14 cellular contexts compared by ENCODE assay signal in genomic region chr22:29626497-29627195, GRCh38. TPM values are rescaled to one million over a fixed set of nuclear protein-coding genes. Genes with fewer than 3 reads are reported as not detected.
DNase-seq lines count a peak whose midpoint lies in the region; ATAC-seq and TF ChIP-seq lines count a peak whose summit lies in the region.
"Had no signal": no experiment of that assay in that cellular context is flagged by ENCODE, and none has a peak within 500 bp of the region (broad histone marks: within the 10 kb centered on the region; RNA-seq: fewer than 3 reads in every experiment).

No MANE protein-coding gene starts in this region.

- no peak for ATAC-seq in HG02798 (IDR thresholded peaks at IDR 0.05; ENCODE audit: poor library complexity, unreplicated experiment)
- ATAC-seq in GM21381 (IDR thresholded peaks at IDR 0.05; ENCODE audit: unreplicated experiment), result no peak
- ATAC-seq: activated CD8-positive, alpha-beta T cell treated with anti-CD3 and anti-CD28 coated beads for 36 hours; right cardiac atrium had no signal

- peak; percentile 71 for DNase-seq in AG04450 (ENCODE audit: low read depth, low spot score)
- DNase-seq in HT1080 (ENCODE audit: low read depth), result peak; percentile 73
- DNase-seq in astrocyte of the cerebellum (ENCODE audit: low read depth), result peak; percentile 85
- peak; percentile 51 for DNase-seq in glomerular visceral epithelial cell (ENCODE audit: extremely low spot score)
- no peak for DNase-seq in iPS-NIHi7 (ENCODE audit: extremely low spot score)
- DNase-seq in NCI-H2107 (lab: John Stamatoyannopoulos, UW), result no peak
- DNase-seq: activated CD8-positive, alpha-beta T cell treated with anti-CD3 and anti-CD28 coated beads for 36 hours; activated naive CD4-positive, alpha-beta T cell; cortex of kidney; NCI-H2081 treated with DMSO at 0.1 percent for 48 hours; right cardiac atrium; thyroid gland had no signal

- H3K9me3 ChIP-seq in AG04450 (ENCODE audit: control insufficient read depth, insufficient read depth, low read length), result no peaks in the 10 kb centered on the region
- H3K9me3 ChIP-seq: thyroid gland had no signal

- H3K27ac ChIP-seq in AG04450 (ENCODE audit: low read depth, low read length), result peak overlapping the region; percentile 93
- H3K27ac ChIP-seq: thyroid gland had no signal

- POLR2A ChIA-PET in AG04450 (lab: Yijun Ruan, JAX), result interaction anchor here (0.6 to 1.3 kb wide), 2 partner anchors 21 to 389 kb away, joined by 4 read pairs; no protein-coding TSS in a partner anchor

- in situ Hi-C loops in astrocyte of the cerebellum (cut with HindIII; ENCODE audit: low sequenced_read_pairs), result no loop called here

- CTCF ChIA-PET in AG04450 (lab: Charles Lee), result interaction anchor here (1.1 to 3.5 kb wide), 7 partner anchors 9 to 462 kb away, joined by 3 to 29 read pairs (median 13); no protein-coding TSS in a partner anchor

- no peaks in the 10 kb centered on the region for H3K27me3 ChIP-seq in AG04450 (ENCODE audit: control insufficient read depth, insufficient read depth, low read length)
- H3K27me3 ChIP-seq: thyroid gland had no signal

- H3K4me3 ChIP-seq in AG04450 (ENCODE audit: low read depth, low read length) (no peak overlapping the region), astrocyte of the cerebellum (ENCODE audit: low read depth, low read length) (no peak overlapping the region)
- H3K4me3 ChIP-seq: thyroid gland had no signal

- TF ChIP-seq CTCF in AG04450 (IDR thresholded peaks at IDR 0.05; ENCODE audit: low read depth, low read length) (no peak), astrocyte of the cerebellum (IDR thresholded peaks at IDR 0.05; ENCODE audit: low read depth, low read length, missing control alignments) (no peak)

RNA-seq across cellular contexts. Expression of gene NF2, which starts 23.2 kb away (rescaled TPM):
- 52.3 and 57.6 TPM in 2 replicates for polyA plus RNA-seq in AG04450 (2011; rRNA removed)
- polyA minus RNA-seq in AG04450 (2011; rRNA and poly(A)+ RNA removed), result 86.0 and 94.3 TPM in 2 replicates
- 187 and 209 TPM in 2 replicates for total RNA-seq in HT1080 (2014; rRNA removed; shearing (Covaris generic))
- polyA plus RNA-seq in HT1080 (2015; cell fraction: cytosol; rRNA removed), result 128 and 131 TPM in 2 replicates
- 78.5 and 86.1 TPM in 2 replicates for polyA plus RNA-seq in HT1080 (2015; cell fraction: nucleus; rRNA removed)

RNA-seq across cellular contexts. Expression of gene NIPSNAP1, which starts 45.7 kb away (rescaled TPM):
- polyA plus RNA-seq in AG04450 (2011; rRNA removed), result 84.4 and 89.5 TPM in 2 replicates
- 51.8 and 59.8 TPM in 2 replicates for polyA minus RNA-seq in AG04450 (2011; rRNA and poly(A)+ RNA removed)
- 60.1 and 66.1 TPM in 2 replicates for total RNA-seq in HT1080 (2014; rRNA removed; shearing (Covaris generic))
- 69.5 and 83.9 TPM in 2 replicates for polyA plus RNA-seq in HT1080 (2015; cell fraction: cytosol; rRNA removed)
- 52.0 and 71.6 TPM in 2 replicates for polyA plus RNA-seq in HT1080 (2015; cell fraction: nucleus; rRNA removed)

Comparison
In these comparisons a context has a peak if more than half of its experiments do, and no peak if none do; other contexts are left out.
1. DNase-seq: peak in AG04450 (single experiment), HT1080 (single experiment), astrocyte of the cerebellum (single experiment) and glomerular visceral epithelial cell (single experiment); none in iPS-NIHi7 (single experiment) and NCI-H2107 (single experiment).